9 cellular contexts compared by ENCODE assay signal in genomic region chr15:32716960-32717289, GRCh38. TPM values are rescaled to one million over a fixed set of nuclear protein-coding genes. Genes with fewer than 3 reads are reported as not detected.
A peak's percentile ranks its signal among the peaks of the same experiment; 100 is the strongest.
DNase-seq lines count a peak whose midpoint lies in the region; ATAC-seq and TF ChIP-seq lines count a peak whose summit lies in the region.
"Had no signal": no experiment of that assay in that cellular context is flagged by ENCODE, and none has a peak within 500 bp of the region (broad histone marks: within the 10 kb centered on the region; RNA-seq: fewer than 3 reads in every experiment).

No MANE protein-coding gene starts in this region.

- no peaks in the 10 kb centered on the region for H3K79me2 ChIP-seq in Karpas-422 (ENCODE audit: low read length)

- no peaks in the 10 kb centered on the region for H4K20me1 ChIP-seq in Karpas-422 (ENCODE audit: insufficient read depth, low read depth, low read length)

- no peaks in the 10 kb centered on the region for H3K9me2 ChIP-seq in Karpas-422 (replicated peaks; ENCODE audit: insufficient read depth, low read length)

- H3K9ac ChIP-seq in colonic mucosa (ENCODE audit: low read depth in 2 of 2, low read length in 2 of 2) = no peak overlapping the region
- no peak overlapping the region for H3K9ac ChIP-seq in Karpas-422 (ENCODE audit: low read length)

- peak overlapping the region; percentile 48 for H3K4me3 ChIP-seq in colonic mucosa
- no peak overlapping the region for H3K4me3 ChIP-seq in Karpas-422 (ENCODE audit: low read length)
- peak overlapping the region in 1 of 2 donors; percentile 50 for H3K4me3 ChIP-seq in ascending aorta

- H3K9me3 ChIP-seq in colonic mucosa (no peaks in the 10 kb centered on the region), Karpas-422 (ENCODE audit: low read length) (no peaks in the 10 kb centered on the region), ascending aorta (no peaks in the 10 kb centered on the region)

- peaks cover 44 to 71% of the 10 kb centered on the region in 2 donors for H3K27me3 Mint-ChIP-seq in natural killer cell treated with Interleukin-12 subunit alpha and Interleukin-12 subunit beta and Interleukin-15 and Interleukin-18, amount 100 ng/mL, for 72 hours
- H3K27me3 Mint-ChIP-seq in natural killer cell (ENCODE audit: low read depth in 2 of 2) (peaks cover 52 to 61% of the 10 kb centered on the region in 2 donors), naive B cell (peaks cover 53 to 88% (median 66%) of the 10 kb centered on the region in 3 donors)

- H2AFZ ChIP-seq in Karpas-422 (ENCODE audit: low read length) = no peak overlapping the region

- no peak overlapping the region for H3K4me2 ChIP-seq in Karpas-422 (ENCODE audit: low read depth, low read length, poor library complexity, severe bottlenecking)

- H3K27ac ChIP-seq in colonic mucosa (no peak overlapping the region), Karpas-422 (ENCODE audit: low read length) (no peak overlapping the region), ascending aorta (no peak overlapping the region)

- H3K4me3 Mint-ChIP-seq in natural killer cell treated with Interleukin-12 subunit alpha and Interleukin-12 subunit beta and Interleukin-15 and Interleukin-18, amount 100 ng/mL, for 72 hours = peak overlapping the region; percentile 47
- no peak overlapping the region for H3K4me3 Mint-ChIP-seq in natural killer cell
- peak overlapping the region; percentile 12 to 85 (median 70) for H3K4me3 Mint-ChIP-seq in naive B cell

- no peak for ATAC-seq in natural killer cell treated with Interleukin-12 subunit alpha and Interleukin-12 subunit beta and Interleukin-15 and Interleukin-18, amount 100 ng/mL, for 72 hours
- ATAC-seq in natural killer cell (no peak), naive B cell (ENCODE audit: low read depth in 2 of 2) (no peak), GM21717 (IDR thresholded peaks at IDR 0.05; ENCODE audit: unreplicated experiment) (no peak), HG02870 (IDR thresholded peaks at IDR 0.05; ENCODE audit: unreplicated experiment) (no peak)

- no peaks in the 10 kb centered on the region for H3K9me3 Mint-ChIP-seq in natural killer cell treated with Interleukin-12 subunit alpha and Interleukin-12 subunit beta and Interleukin-15 and Interleukin-18, amount 100 ng/mL, for 72 hours
- H3K9me3 Mint-ChIP-seq in natural killer cell = no peaks in the 10 kb centered on the region
- H3K9me3 Mint-ChIP-seq in naive B cell = no peaks in the 10 kb centered on the region

- H3K36me3 ChIP-seq in colonic mucosa (no peaks in the 10 kb centered on the region), Karpas-422 (ENCODE audit: insufficient read depth, low read length) (no peaks in the 10 kb centered on the region), ascending aorta (no peaks in the 10 kb centered on the region)

- H3K4me1 Mint-ChIP-seq in natural killer cell treated with Interleukin-12 subunit alpha and Interleukin-12 subunit beta and Interleukin-15 and Interleukin-18, amount 100 ng/mL, for 72 hours (ENCODE audit: low read depth in 2 of 2) = peaks cover 7 to 15% of the 10 kb centered on the region in 2 donors
- peaks cover 7 to 15% of the 10 kb centered on the region in 2 donors for H3K4me1 Mint-ChIP-seq in natural killer cell
- H3K4me1 Mint-ChIP-seq in naive B cell = peaks cover 15 to 31% (median 29%) of the 10 kb centered on the region in 3 donors

- H3K27ac Mint-ChIP-seq in natural killer cell treated with Interleukin-12 subunit alpha and Interleukin-12 subunit beta and Interleukin-15 and Interleukin-18, amount 100 ng/mL, for 72 hours = no peak overlapping the region
- no peak overlapping the region for H3K27ac Mint-ChIP-seq in natural killer cell
- peak overlapping the region in 2 of 6 donors; percentile 18 to 57 for H3K27ac Mint-ChIP-seq in naive B cell

- no peaks in the 10 kb centered on the region for H3K36me3 Mint-ChIP-seq in natural killer cell treated with Interleukin-12 subunit alpha and Interleukin-12 subunit beta and Interleukin-15 and Interleukin-18, amount 100 ng/mL, for 72 hours
- no peaks in the 10 kb centered on the region for H3K36me3 Mint-ChIP-seq in natural killer cell
- H3K36me3 Mint-ChIP-seq in naive B cell = peaks cover 0 to 5% of the 10 kb centered on the region in 2 donors

- H3K4me1 ChIP-seq in colonic mucosa (peaks cover 8% of the 10 kb centered on the region), Karpas-422 (ENCODE audit: low read length) (no peaks in the 10 kb centered on the region), ascending aorta (peaks cover 0 to 3% of the 10 kb centered on the region in 2 donors)

- DNase-seq in natural killer cell treated with Interleukin-12 subunit alpha and Interleukin-12 subunit beta and Interleukin-15 and Interleukin-18, amount 100 ng/mL, for 72 hours (ENCODE audit: low spot score) = no peak
- DNase-seq in natural killer cell (no peak), colonic mucosa (no peak), naive B cell (no peak), Karpas-422 (no peak), ascending aorta (ENCODE audit: low spot score in 2 of 2) (no peak)
- DNase-seq: NCI-H2081 had no signal

- intact Hi-C loops in natural killer cell (cut with micrococcal nuclease) = no loop called here
- intact Hi-C loops in colonic mucosa (cut with DNase I) = no loop called here
- intact Hi-C loops in ascending aorta (cut with DNase I) = no loop called here

- TF ChIP-seq CTCF in natural killer cell (IDR thresholded peaks at IDR 0.05) (no peak), colonic mucosa (IDR thresholded peaks at IDR 0.05) (no peak), ascending aorta (IDR thresholded peaks at IDR 0.05) (no peak)

- peaks cover 36% of the 10 kb centered on the region for H3K27me3 ChIP-seq in colonic mucosa
- H3K27me3 ChIP-seq in Karpas-422 (ENCODE audit: low read length) = no peaks in the 10 kb centered on the region
- H3K27me3 ChIP-seq in ascending aorta = peaks cover 16% of the 10 kb centered on the region

RNA-seq across cellular contexts. Expression of gene GREM1, which starts 0.9 kb away (rescaled TPM):
- under 1 TPM in 1 of 2 donors, not detected in 1; 0.03 TPM for total RNA-seq in natural killer cell treated with Interleukin-12 subunit alpha and Interleukin-12 subunit beta and Interleukin-15 and Interleukin-18, amount 100 ng/mL, for 72 hours
- total RNA-seq in natural killer cell = not detected
- total RNA-seq in colonic mucosa = 10 to 100 TPM; 18.9 to 39.3 TPM
- polyA plus RNA-seq in naive B cell (ENCODE audit: low read depth in 6 of 6) = not detected
- total RNA-seq in Karpas-422 (2014; rRNA removed; shearing (Covaris generic); ENCODE audit: low replicate concordance) = not detected in 2 replicates
- total RNA-seq in ascending aorta = not detected

Comparison
In these comparisons a context has a peak if more than half of its experiments do, and no peak if none do; other contexts are left out.
1. RNA of gene GREM1, which starts 0.9 kb away (total RNA-seq): 18.9 to 39.3 TPM in colonic mucosa; 0.03 TPM in natural killer cell treated with Interleukin-12 subunit alpha and Interleukin-12 subunit beta and Interleukin-15 and Interleukin-18, amount 100 ng/mL, for 72 hours, not detected in natural killer cell, not detected in Karpas-422 and not detected in ascending aorta (single experiment); every median in the first group is over 10 times any median in the second.